8 cellular contexts compared by ENCODE assay signal in the genomic region with DNA sequence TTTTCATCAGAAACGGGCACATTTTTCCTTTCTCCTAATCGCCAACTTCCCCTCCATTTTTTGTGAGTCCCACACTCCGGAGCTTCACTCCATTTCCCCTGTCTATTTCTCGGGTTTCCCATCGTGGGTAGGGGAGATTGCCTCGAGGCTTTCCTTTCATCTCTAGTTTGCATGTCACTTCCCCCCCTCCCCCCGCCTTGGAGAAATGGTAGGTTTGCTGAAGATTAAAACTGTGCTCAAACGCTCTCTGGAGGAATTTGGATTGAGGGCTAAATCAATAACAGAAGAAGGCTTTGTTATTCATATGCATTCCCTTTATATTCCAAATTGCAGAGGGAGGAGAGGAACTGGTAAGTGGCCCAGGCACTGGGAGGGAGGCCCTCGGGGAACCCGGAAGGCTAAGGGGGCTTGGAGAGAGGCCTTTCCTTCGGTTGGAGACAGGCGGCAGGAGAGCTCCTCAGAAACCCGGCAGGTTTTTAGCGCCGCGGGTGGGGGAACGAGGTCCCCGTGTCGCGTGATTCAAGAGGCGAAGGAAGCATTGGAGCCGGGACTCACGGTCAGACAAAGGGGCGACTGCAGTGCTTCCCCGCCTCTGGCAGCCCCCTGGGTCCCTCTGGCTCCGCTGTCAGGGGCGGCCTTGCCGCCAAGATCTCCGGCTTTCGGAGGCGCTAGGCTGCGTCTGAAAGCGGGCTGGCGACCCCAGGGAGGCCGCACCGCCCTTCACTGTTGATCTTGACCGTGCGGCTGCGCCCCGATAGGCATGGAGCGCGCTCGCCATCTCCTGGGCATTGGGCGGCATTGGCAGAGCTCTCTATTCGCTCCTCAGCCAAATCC. TPM values are rescaled to one million over a fixed set of nuclear protein-coding genes. Genes with fewer than 3 reads are reported as not detected.
A peak's percentile ranks its signal among the peaks of the same experiment; 100 is the strongest.
DNase-seq lines count a peak whose midpoint lies in the region; ATAC-seq and TF ChIP-seq lines count a peak whose summit lies in the region.

No MANE protein-coding gene starts in this region.

- intact Hi-C loops in MCF 10A (cut with micrococcal nuclease) (loop anchor here (1.0 to 5.0 kb wide), 8 partner anchors 406 to 1395 kb away; no protein-coding TSS in a partner anchor), spleen (cut with DNase I; ENCODE audit: low total_unique reads) (loop anchor here (5.0 kb wide), 1 partner anchor 845 kb away; no protein-coding TSS in a partner anchor)

- POLR2A ChIA-PET in MCF 10A (lab: Yijun Ruan, JAX), result interaction anchor here (0.5 to 2.0 kb wide), 13 partner anchors 9 to 1398 kb away, joined by 3 to 5 read pairs (median 4); a partner anchor contains a TSS

- H3K27me3 ChIP-seq in spleen (replicated peaks in 1 of 7), result peaks cover 28 to 100% (median 100%) of the 10 kb centered on the region in 7 donors

- peak; percentile 79 for ATAC-seq in HG02623 (IDR thresholded peaks at IDR 0.05; ENCODE audit: unreplicated experiment)

- H3K9me3 ChIP-seq in spleen, result peaks cover 0 to 5% (median 0%) of the 10 kb centered on the region in 8 donors

- peak overlapping the region; percentile 77 for H3K4me3 Mint-ChIP-seq in MCF 10A (ENCODE audit: unreplicated experiment)

- peaks cover 10 to 61% (median 49%) of the 10 kb centered on the region in 6 donors for H3K4me1 ChIP-seq in spleen

- H3K27me3 Mint-ChIP-seq in MCF 10A (ENCODE audit: insufficient read depth, unreplicated experiment), result peaks cover 47% of the 10 kb centered on the region

- no peaks in the 10 kb centered on the region for H3K36me3 ChIP-seq in spleen

- 1 to 6% (median 2%) methylated on average over 29 to 45 of the region's 45 CpGs for WGBS in spleen, 5 donors

- peak overlapping the region; percentile 71 for H3K27ac Mint-ChIP-seq in MCF 10A (ENCODE audit: low read depth, unreplicated experiment)

- H3K4me3 ChIP-seq in spleen, result peak overlapping the region; percentile 15 to 67 (median 38)

- CTCF ChIA-PET in MCF 10A (lab: Yijun Ruan, JAX), result interaction anchor here (0.6 to 4.6 kb wide), 72 partner anchors 8 to 1557 kb away, joined by 3 to 43 read pairs (median 4); a partner anchor contains a TSS

- no peaks in the 10 kb centered on the region for H3K36me3 Mint-ChIP-seq in MCF 10A (ENCODE audit: insufficient read depth, unreplicated experiment)

- H3K9me3 Mint-ChIP-seq in MCF 10A (ENCODE audit: unreplicated experiment), result no peaks in the 10 kb centered on the region

- TF ChIP-seq CTCF in MCF 10A (IDR thresholded peaks at IDR 0.05; ENCODE audit: unreplicated experiment) (peak; percentile 92), spleen (IDR thresholded peaks at IDR 0.05 in 8 of 11, conservative IDR thresholded peaks at IDR 0.05 in 3 of 11) (peak; percentile 50 to 84 (median 76))

- TF ChIP-seq POLR2A in spleen (IDR thresholded peaks at IDR 0.05), result no peak

- no TSS peak for BruUV-seq in MCF 10A (replicated peaks; lab: Mats Ljungman, UMichigan)

- DNase-seq in NCI-H2107 (lab: John Stamatoyannopoulos, UW), result peak; percentile 80
- DNase-seq in NCI-H2107 treated with DMSO at 0.1 percent for 48 hours (lab: John Stamatoyannopoulos, UW; ENCODE audit: unreplicated experiment), result no peak
- DNase-seq in NCI-H1417 treated with DMSO at 0.1 percent for 48 hours (lab: John Stamatoyannopoulos, UW), result peak; percentile 74
- DNase-seq in T-helper 9 cell, result peak; percentile 45
- peak; percentile 89 for DNase-seq in MCF 10A (ENCODE audit: unreplicated experiment)
- peak; percentile 49 for DNase-seq in iris pigment epithelial cell (ENCODE audit: low read depth)
- peak; percentile 90 for DNase-seq in spleen

- peaks cover 13% of the 10 kb centered on the region for H3K4me1 Mint-ChIP-seq in MCF 10A (ENCODE audit: insufficient read depth, unreplicated experiment)

- no peak overlapping the region for H3K27ac ChIP-seq in spleen

RNA-seq across cellular contexts. Expression of a gene that starts 2.4 kb away (rescaled TPM):
- total RNA-seq in MCF 10A (2022) (not detected in 2 replicates), spleen (not detected)
- not detected for polyA plus RNA-seq in spleen

RNA-seq across cellular contexts. Expression of a gene that starts 4.7 kb away (rescaled TPM):
- total RNA-seq in MCF 10A (2022), result not detected in 2 replicates
- not detected for total RNA-seq in spleen
- polyA plus RNA-seq in spleen, result not detected

RNA-seq across cellular contexts. Expression of a gene that starts 9.9 kb away (rescaled TPM):
- total RNA-seq in MCF 10A (2022) (not detected in 2 replicates), spleen (not detected)
- polyA plus RNA-seq in spleen, result not detected

RNA-seq across cellular contexts. Expression of a gene that starts 13.4 kb away (rescaled TPM):
- not detected in 2 replicates for total RNA-seq in MCF 10A (2022)
- total RNA-seq in spleen, result not detected
- not detected for polyA plus RNA-seq in spleen

RNA-seq across cellular contexts. Expression of a gene that starts 19.4 kb away (rescaled TPM):
- total RNA-seq in MCF 10A (2022) (not detected in 2 replicates), spleen (not detected)
- polyA plus RNA-seq in spleen, result under 1 TPM in 1 of 3 donors, not detected in 2; 0.06 TPM
